8 cellular contexts compared by ENCODE assay signal in genomic region chr1:7960867-7961198, GRCh38. TPM values are rescaled to one million over a fixed set of nuclear protein-coding genes. Genes with fewer than 3 reads are reported as not detected.
DNase-seq lines count a peak whose midpoint lies in the region; ATAC-seq and TF ChIP-seq lines count a peak whose summit lies in the region.

No MANE protein-coding gene starts in this region.

- peak overlapping the region; percentile 80 for H3K4me2 ChIP-seq in IMR-90 (ENCODE audit: low read depth, low read length)

- DNase-seq in A673 (ENCODE audit: low spot score) (no peak), IMR-90 (no peak), NCI-H187 treated with DMSO at 0.1 percent for 48 hours (lab: John Stamatoyannopoulos, UW) (no peak), NCI-H128 (lab: John Stamatoyannopoulos, UW; ENCODE audit: unreplicated experiment) (no peak)
- no peak for DNase-seq in central memory CD8-positive, alpha-beta T cell (ENCODE audit: low spot score in 2 of 2)

- peak overlapping the region; percentile 66 for H2AK9ac ChIP-seq in IMR-90 (replicated peaks; ENCODE audit: low read depth, low read length, poor library complexity)

- H4K5ac ChIP-seq in IMR-90 (ENCODE audit: low read depth, low read length) = peak overlapping the region; percentile 2; the same call in 1 of the 2 replicates

- H3K36me3 ChIP-seq in A673 (ENCODE audit: insufficient read depth, low read length, poor library complexity, severe bottlenecking) (peaks cover 30% of the 10 kb centered on the region), IMR-90 (ENCODE audit: control insufficient read depth, insufficient read depth, low read length) (peaks cover 17% of the 10 kb centered on the region), muscle layer of duodenum (ENCODE audit: control insufficient read depth in 1 of 2, insufficient read depth in 2 of 2, low read length in 2 of 2) (peaks cover 14 to 18% of the 10 kb centered on the region in 2 donors)

- ATAC-seq in IMR-90 (ENCODE audit: low read depth) (no peak), HG02759 (IDR thresholded peaks at IDR 0.05; ENCODE audit: unreplicated experiment) (no peak), GM18511 (IDR thresholded peaks at IDR 0.05; ENCODE audit: unreplicated experiment) (no peak)
- peak; percentile 45 for ATAC-seq in central memory CD8-positive, alpha-beta T cell (replicated peaks; ENCODE audit: extremely low read depth, poor library complexity, severe bottlenecking)

- H3K36me3 Mint-ChIP-seq in central memory CD8-positive, alpha-beta T cell (ENCODE audit: insufficient read depth) = peaks cover 36% of the 10 kb centered on the region

- peak overlapping the region; percentile 93 for H3K4me3 Mint-ChIP-seq in central memory CD8-positive, alpha-beta T cell

- TF ChIP-seq POLR2A in IMR-90 (IDR thresholded peaks at IDR 0.05; ENCODE audit: low read depth, low read length) = no peak

- H3K4me3 ChIP-seq in A673 (ENCODE audit: low read depth, low read length, poor library complexity, severe bottlenecking) (peak overlapping the region; percentile 75), IMR-90 (ENCODE audit: insufficient read depth, low read depth, low read length) (peak overlapping the region; percentile 51), muscle layer of duodenum (ENCODE audit: low read depth in 1 of 2, low read length in 2 of 2) (peak overlapping the region; percentile 83 to 96)

- H3K27ac ChIP-seq in A673 (ENCODE audit: low read depth, low read length, poor library complexity, severe bottlenecking) = peak overlapping the region; percentile 86
- H3K27ac ChIP-seq in IMR-90 (ENCODE audit: insufficient read depth, low read length) = peak overlapping the region; percentile 72
- peak overlapping the region; percentile 89 for H3K27ac ChIP-seq in muscle layer of duodenum (ENCODE audit: low read length)

- no peaks in the 10 kb centered on the region for H3K27me3 ChIP-seq in A673 (replicated peaks; ENCODE audit: insufficient read depth, low read depth, low read length, poor library complexity)
- H3K27me3 ChIP-seq in IMR-90 (ENCODE audit: control insufficient read depth, insufficient read depth, low read length) = no peaks in the 10 kb centered on the region
- no peaks in the 10 kb centered on the region for H3K27me3 ChIP-seq in muscle layer of duodenum (ENCODE audit: low read depth, low read length)

- no CpG with 5 or more reads among the region's 3 CpGs for WGBS in IMR-90 (ENCODE audit: extremely low coverage in 2 of 2, insufficient read length in 1 of 2), 2 experiments

- BruUV-seq in A673 (replicated peaks; lab: Mats Ljungman, UMichigan) (TSS peak; percentile 98), IMR-90 (replicated peaks; lab: Mats Ljungman, UMichigan) (TSS peak; percentile 96)

- TF ChIP-seq CTCF in A673 (conservative IDR thresholded peaks at IDR 0.05; ENCODE audit: low read depth, low read length) (no peak), IMR-90 (conservative IDR thresholded peaks at IDR 0.05; ENCODE audit: low read depth, low read length) (no peak)

- H2AFZ ChIP-seq in IMR-90 (replicated peaks; ENCODE audit: low read length, poor library complexity) = peak overlapping the region; percentile 98

- dilution Hi-C loops in IMR-90 (cut with HindIII; ENCODE audit: low sequenced_read_pairs, unreplicated experiment) = no loop called here

- peak overlapping the region; percentile 78 for H3K4ac ChIP-seq in IMR-90 (ENCODE audit: low read depth, low read length)

- CTCF ChIA-PET in A673 (lab: Charles Lee) = no interaction called here
- CTCF ChIA-PET in IMR-90 (lab: Yijun Ruan, JAX) = interaction anchor here (1.5 kb wide), 1 partner anchor 14 kb away, joined by 5 read pairs; no protein-coding TSS in a partner anchor

- no peaks in the 10 kb centered on the region for H3K9me3 ChIP-seq in A673 (ENCODE audit: low read depth, low read length, poor library complexity, severe bottlenecking)
- H3K9me3 ChIP-seq in IMR-90 (ENCODE audit: control insufficient read depth, insufficient read depth, low read length) = no peaks in the 10 kb centered on the region
- no peaks in the 10 kb centered on the region for H3K9me3 ChIP-seq in muscle layer of duodenum (ENCODE audit: control insufficient read depth in 1 of 2, low read length in 2 of 2)

- POLR2A ChIA-PET in A673 (lab: Charles Lee; ENCODE audit: low non-redundant PET) = no interaction called here
- POLR2A ChIA-PET in IMR-90 (lab: Charles Lee; ENCODE audit: unreplicated experiment) = no interaction called here

- no peaks in the 10 kb centered on the region for H3K27me3 Mint-ChIP-seq in central memory CD8-positive, alpha-beta T cell

- H3K4me1 ChIP-seq in A673 (ENCODE audit: insufficient read depth, low read length, poor library complexity, severe bottlenecking) = no peaks in the 10 kb centered on the region
- 0 out of 2 replicates have a peak, but pooled peaks cover 3% of the 10 kb centered on the region for H3K4me1 ChIP-seq in IMR-90 (ENCODE audit: control insufficient read depth, insufficient read depth, low read length)
- H3K4me1 ChIP-seq in muscle layer of duodenum (ENCODE audit: control insufficient read depth in 1 of 2, insufficient read depth in 2 of 2, low read length in 2 of 2) = peaks cover 0 to 21% of the 10 kb centered on the region in 2 donors

- no peak for TF ChIP-seq RAD21 in IMR-90 (IDR thresholded peaks at IDR 0.05; ENCODE audit: low read length)

- peak overlapping the region; percentile 99 for H3K27ac Mint-ChIP-seq in central memory CD8-positive, alpha-beta T cell (ENCODE audit: low read depth)

- peaks cover 25 to 41% of the 10 kb centered on the region in 2 experiments for H3K79me1 ChIP-seq in IMR-90 (ENCODE audit: low read depth in 1 of 2, low read length in 2 of 2)

- no peaks in the 10 kb centered on the region; the same call in 1 of the 2 replicates for H3K9me1 ChIP-seq in IMR-90 (ENCODE audit: insufficient read depth, low read length)

- no peak overlapping the region for H3K18ac ChIP-seq in IMR-90 (ENCODE audit: low read depth, low read length)

- peak overlapping the region; percentile 26 for H2BK5ac ChIP-seq in IMR-90 (ENCODE audit: low read depth, low read length, poor library complexity, severe bottlenecking)

- peak overlapping the region; percentile 82 for H3K14ac ChIP-seq in IMR-90 (replicated peaks; ENCODE audit: low read depth, low read length)

- no peak overlapping the region for H2BK20ac ChIP-seq in IMR-90 (ENCODE audit: low read depth, low read length)

- peak overlapping the region; percentile 67; the same call in 1 of the 2 replicates for H4K91ac ChIP-seq in IMR-90 (ENCODE audit: insufficient read depth, low read depth, low read length)

- no peak overlapping the region; the same call in 2 of the 3 replicates for H2BK15ac ChIP-seq in IMR-90 (ENCODE audit: low read depth, low read length)

- H3K9ac ChIP-seq in IMR-90 (ENCODE audit: low read depth, low read length) = peak overlapping the region; percentile 79

- peak overlapping the region; percentile 71 to 92 for H4K8ac ChIP-seq in IMR-90 (ENCODE audit: low read depth in 2 of 2, low read length in 2 of 2)

- no peak overlapping the region for H2AK5ac ChIP-seq in IMR-90 (ENCODE audit: low read depth, low read length)

- no peaks in the 10 kb centered on the region for H3K9me3 Mint-ChIP-seq in central memory CD8-positive, alpha-beta T cell

- peak overlapping the region; percentile 68 for H3K23ac ChIP-seq in IMR-90 (ENCODE audit: low read depth, low read length)

- intact Hi-C loops in A673 (cut with micrococcal nuclease; ENCODE audit: unreplicated experiment) (loop anchor here (10.0 kb wide), 1 partner anchor 56 kb away; no protein-coding TSS in a partner anchor), IMR-90 (cut with micrococcal nuclease) (loop anchor here (2.0 kb wide), 1 partner anchor 294 kb away; no protein-coding TSS in a partner anchor)

- peak overlapping the region; percentile 39; the same call in 1 of the 2 replicates for H2BK120ac ChIP-seq in IMR-90 (ENCODE audit: low read depth, low read length)

- 0 out of 2 replicates have a peak, but pooled peaks cover 5% of the 10 kb centered on the region for H4K20me1 ChIP-seq in IMR-90 (ENCODE audit: insufficient read depth, low read length)

- peak overlapping the region; percentile 82 for H3K56ac ChIP-seq in IMR-90 (ENCODE audit: extremely low read depth, insufficient read depth, low read length)

- in situ Hi-C loops in IMR-90 (cut with MboI; ENCODE audit: low sequenced_read_pairs) = no loop called here

- peaks cover 64% of the 10 kb centered on the region for H3K4me1 Mint-ChIP-seq in central memory CD8-positive, alpha-beta T cell

TF ChIP-seq in IMR-90, 13 proteins besides CTCF, POLR2A, EP300 and RAD21 (continues in another document):
- TF ChIP-seq, protein P1, sequence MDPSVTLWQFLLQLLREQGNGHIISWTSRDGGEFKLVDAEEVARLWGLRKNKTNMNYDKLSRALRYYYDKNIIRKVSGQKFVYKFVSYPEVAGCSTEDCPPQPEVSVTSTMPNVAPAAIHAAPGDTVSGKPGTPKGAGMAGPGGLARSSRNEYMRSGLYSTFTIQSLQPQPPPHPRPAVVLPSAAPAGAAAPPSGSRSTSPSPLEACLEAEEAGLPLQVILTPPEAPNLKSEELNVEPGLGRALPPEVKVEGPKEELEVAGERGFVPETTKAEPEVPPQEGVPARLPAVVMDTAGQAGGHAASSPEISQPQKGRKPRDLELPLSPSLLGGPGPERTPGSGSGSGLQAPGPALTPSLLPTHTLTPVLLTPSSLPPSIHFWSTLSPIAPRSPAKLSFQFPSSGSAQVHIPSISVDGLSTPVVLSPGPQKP (IDR thresholded peaks at IDR 0.05; ENCODE audit: borderline replicate concordance, low read depth, low read length) = no peak
- no peak for TF ChIP-seq CHD1 (IDR thresholded peaks at IDR 0.05; ENCODE audit: low read depth, low read length)
- TF ChIP-seq RCOR1 (IDR thresholded peaks at IDR 0.05; ENCODE audit: insufficient replicate concordance, low read length) = no peak
- TF ChIP-seq SMC3 (IDR thresholded peaks at IDR 0.05; ENCODE audit: low read depth, low read length) = no peak
- no peak for TF ChIP-seq BHLHE40 (IDR thresholded peaks at IDR 0.05; ENCODE audit: low read depth, low read length)
- TF ChIP-seq FOS (IDR thresholded peaks at IDR 0.05; ENCODE audit: low read depth, low read length) = no peak
- no peak for TF ChIP-seq MXI1 (IDR thresholded peaks at IDR 0.05; ENCODE audit: borderline replicate concordance, low read depth, low read length)
- no peak for TF ChIP-seq MAFK (IDR thresholded peaks at IDR 0.05; ENCODE audit: low read depth, low read length)
- no peak for TF ChIP-seq NFE2L2 (IDR thresholded peaks at IDR 0.05; ENCODE audit: low read depth, low read length)
- no peak for TF ChIP-seq RFX5 (IDR thresholded peaks at IDR 0.05; ENCODE audit: low read depth, low read length)
- no peak for TF ChIP-seq CEBPB (IDR thresholded peaks at IDR 0.05; ENCODE audit: low read depth, low read length)

RNA-seq across cellular contexts. Expression of gene PARK7, which starts 0.7 kb away (rescaled TPM):
- 352 and 358 TPM in 2 replicates for total RNA-seq in A673 (2021)
- 207 and 384 TPM in 2 replicates for total RNA-seq in IMR-90 (2012; rRNA removed)
- 348 and 357 TPM in 2 replicates for polyA plus RNA-seq in IMR-90 (2012; rRNA removed)
- 108 and 179 TPM in 2 replicates for polyA plus RNA-seq in IMR-90 (2012; cell fraction: cytosol; rRNA removed)
- polyA plus RNA-seq in IMR-90 (2012; cell fraction: nucleus; rRNA removed; ENCODE audit: low replicate concordance) = 19.8 and 112 TPM in 2 replicates

RNA-seq across cellular contexts. Expression of gene TNFRSF9, which starts 20.2 kb away (rescaled TPM):
- total RNA-seq in A673 (2021) (1.4 and 1.8 TPM in 2 replicates), IMR-90 (2012; rRNA removed) (0.56 and 0.72 TPM in 2 replicates)
- 0.43 and 0.56 TPM in 2 replicates for polyA plus RNA-seq in IMR-90 (2012; rRNA removed)
- 0.35 and 0.40 TPM in 2 replicates for polyA plus RNA-seq in IMR-90 (2012; cell fraction: cytosol; rRNA removed)
- polyA plus RNA-seq in IMR-90 (2012; cell fraction: nucleus; rRNA removed; ENCODE audit: low replicate concordance) = 0.09 and 0.31 TPM in 2 replicates
